ENCODE assay signal across 1 cellular context in the genomic region with DNA sequence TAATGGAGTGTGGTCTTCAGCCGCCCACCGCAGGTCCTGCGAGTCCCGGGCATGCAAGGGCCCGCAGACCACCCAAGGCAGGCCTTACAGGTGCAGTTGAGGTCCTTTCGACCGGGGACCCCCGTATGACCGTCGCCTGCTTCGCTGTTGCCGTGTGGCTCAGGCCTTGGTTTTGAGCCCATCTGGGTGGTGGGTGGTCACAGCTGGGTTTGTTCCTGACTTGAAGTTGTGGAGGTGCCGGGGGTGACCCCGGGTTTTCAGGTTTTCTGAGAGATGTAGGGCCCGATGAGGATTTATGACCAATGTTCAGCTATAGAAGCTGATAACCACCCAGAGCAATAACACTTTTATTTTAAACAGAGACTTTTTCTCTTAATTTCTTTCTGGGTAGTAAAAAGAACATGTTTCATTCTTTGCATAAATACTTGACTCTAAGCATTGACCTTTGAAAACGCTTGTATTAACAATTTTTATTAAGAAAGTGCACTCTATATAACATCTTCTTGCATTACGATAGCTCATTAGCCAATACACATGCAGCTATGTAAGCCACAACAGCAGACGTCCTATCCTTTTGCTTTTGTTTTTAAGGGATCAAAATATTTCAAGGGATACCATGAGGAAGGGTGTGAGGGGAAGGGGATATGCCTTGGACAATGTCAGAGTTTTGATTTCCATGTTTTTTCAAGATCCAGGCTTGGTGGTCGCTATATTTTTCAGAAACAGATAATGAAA.
A peak's percentile ranks its signal among the peaks of the same experiment; 100 is the strongest.
TF ChIP-seq lines count a peak whose summit lies in the region.

No MANE protein-coding gene starts in this region.

TF ChIP-seq in WTC11, 78 proteins besides CTCF, POLR2A, EP300 and RAD21:
- no peak for TF ChIP-seq KAT7 (CRISPR knock-in tag; IDR thresholded peaks at IDR 0.05; ENCODE audit: borderline replicate concordance)
- TF ChIP-seq ZBTB43 (CRISPR knock-in tag; IDR thresholded peaks at IDR 0.05): no peak
- TF ChIP-seq, protein P1, sequence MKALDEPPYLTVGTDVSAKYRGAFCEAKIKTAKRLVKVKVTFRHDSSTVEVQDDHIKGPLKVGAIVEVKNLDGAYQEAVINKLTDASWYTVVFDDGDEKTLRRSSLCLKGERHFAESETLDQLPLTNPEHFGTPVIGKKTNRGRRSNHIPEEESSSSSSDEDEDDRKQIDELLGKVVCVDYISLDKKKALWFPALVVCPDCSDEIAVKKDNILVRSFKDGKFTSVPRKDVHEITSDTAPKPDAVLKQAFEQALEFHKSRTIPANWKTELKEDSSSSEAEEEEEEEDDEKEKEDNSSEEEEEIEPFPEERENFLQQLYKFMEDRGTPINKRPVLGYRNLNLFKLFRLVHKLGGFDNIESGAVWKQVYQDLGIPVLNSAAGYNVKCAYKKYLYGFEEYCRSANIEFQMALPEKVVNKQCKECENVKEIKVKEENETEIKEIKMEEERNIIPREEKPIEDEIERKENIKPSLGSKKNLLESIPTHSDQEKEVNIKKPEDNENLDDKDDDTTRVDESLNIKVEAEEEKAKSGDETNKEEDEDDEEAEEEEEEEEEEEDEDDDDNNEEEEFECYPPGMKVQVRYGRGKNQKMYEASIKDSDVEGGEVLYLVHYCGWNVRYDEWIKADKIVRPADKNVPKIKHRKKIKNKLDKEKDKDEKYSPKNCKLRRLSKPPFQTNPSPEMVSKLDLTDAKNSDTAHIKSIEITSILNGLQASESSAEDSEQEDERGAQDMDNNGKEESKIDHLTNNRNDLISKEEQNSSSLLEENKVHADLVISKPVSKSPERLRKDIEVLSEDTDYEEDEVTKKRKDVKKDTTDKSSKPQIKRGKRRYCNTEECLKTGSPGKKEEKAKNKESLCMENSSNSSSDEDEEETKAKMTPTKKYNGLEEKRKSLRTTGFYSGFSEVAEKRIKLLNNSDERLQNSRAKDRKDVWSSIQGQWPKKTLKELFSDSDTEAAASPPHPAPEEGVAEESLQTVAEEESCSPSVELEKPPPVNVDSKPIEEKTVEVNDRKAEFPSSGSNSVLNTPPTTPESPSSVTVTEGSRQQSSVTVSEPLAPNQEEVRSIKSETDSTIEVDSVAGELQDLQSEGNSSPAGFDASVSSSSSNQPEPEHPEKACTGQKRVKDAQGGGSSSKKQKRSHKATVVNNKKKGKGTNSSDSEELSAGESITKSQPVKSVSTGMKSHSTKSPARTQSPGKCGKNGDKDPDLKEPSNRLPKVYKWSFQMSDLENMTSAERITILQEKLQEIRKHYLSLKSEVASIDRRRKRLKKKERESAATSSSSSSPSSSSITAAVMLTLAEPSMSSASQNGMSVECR (CRISPR knock-in tag; IDR thresholded peaks at IDR 0.05; ENCODE audit: borderline replicate concordance): 0 out of 2 replicates have a peak, but pooled peaks have one; percentile 26
TF ChIP-seq in WTC11: peak in this region for 1.
